In the genomic region with DNA sequence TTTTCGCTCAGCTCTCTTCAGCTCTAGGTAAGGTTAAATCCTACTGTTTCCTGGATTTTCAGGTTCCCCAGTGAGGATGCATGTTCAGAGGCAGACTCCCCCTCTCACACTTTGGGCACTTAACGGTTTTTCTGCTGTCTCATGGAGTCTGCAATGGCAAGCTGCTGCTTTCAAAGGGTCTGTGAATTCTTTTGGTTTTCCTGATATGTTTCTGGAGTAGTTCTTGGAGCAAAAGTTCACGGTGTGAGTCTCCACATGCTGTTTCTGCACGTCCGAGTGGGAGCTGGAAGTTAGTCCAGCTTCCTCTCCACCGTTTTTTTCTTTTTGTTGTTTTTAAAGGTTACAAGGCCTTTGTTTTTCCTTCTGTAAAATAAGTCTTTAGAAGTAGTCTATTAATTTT, we compare ENCODE assay signal across 1 cellular context.
TF ChIP-seq lines count a peak whose summit lies in the region.

No MANE protein-coding gene starts in this region.

TF ChIP-seq in endothelial cell of umbilical vein, 7 proteins besides CTCF, POLR2A, EP300 and RAD21 (continued from another document):
- TF ChIP-seq JUN (IDR thresholded peaks at IDR 0.05; ENCODE audit: borderline replicate concordance, insufficient read depth, insufficient read length, low read depth) (no peak), MAX (IDR thresholded peaks at IDR 0.05; ENCODE audit: insufficient read depth, insufficient read length) (no peak), MYC (IDR thresholded peaks at IDR 0.05; ENCODE audit: low read depth, low read length) (no peak), POLR2AphosphoS5 (IDR thresholded peaks at IDR 0.05; ENCODE audit: insufficient read depth, low read depth, low read length) (no peak), FOS (IDR thresholded peaks at IDR 0.05; ENCODE audit: borderline replicate concordance, insufficient read depth, low read length) (no peak), GATA2 (IDR thresholded peaks at IDR 0.05; ENCODE audit: insufficient read depth, insufficient read length, low read depth, low read length) (no peak)
